In the genomic region with DNA sequence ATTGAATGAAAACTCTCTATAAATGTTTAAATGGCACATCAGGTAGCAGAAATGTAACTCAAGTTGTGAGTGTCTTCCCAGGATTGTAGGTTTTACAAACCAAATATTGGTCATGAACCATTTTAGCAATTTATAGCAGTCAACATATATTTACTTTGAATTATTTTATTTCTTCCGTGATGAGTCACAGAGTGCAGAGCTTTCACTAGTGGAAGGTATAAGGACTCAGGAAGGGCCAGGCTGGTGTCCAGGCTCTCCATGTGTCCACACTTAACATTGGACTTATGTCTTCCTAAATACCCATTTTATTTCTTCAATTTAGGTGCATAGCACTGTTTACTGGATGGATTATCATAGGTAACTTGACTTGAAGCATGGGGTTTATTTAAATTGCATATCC, we compare ENCODE assay signal across 9 cellular contexts.
"Had no signal": no experiment of that assay in that cellular context is flagged by ENCODE, and none has a peak within 500 bp of the region (broad histone marks: within the 10 kb centered on the region; RNA-seq: fewer than 3 reads in every experiment).

No MANE protein-coding gene starts in this region.

- ATAC-seq: GM23338, HCT116 had no signal

- H3K27ac ChIP-seq: GM23248 had no signal

- H3K4me3 ChIP-seq: GM23248, GM23338, HAP-1 had no signal

- DNase-seq: GM23248, GOT3, H7, H9, HCEC 1CT, HFFc6 had no signal

- H3K9ac ChIP-seq: GM23248 had no signal

- H3K4me2 ChIP-seq: GM23338 had no signal

- H3K36me3 ChIP-seq: HAP-1 had no signal

- H3K9me3 ChIP-seq: HAP-1 had no signal

- H2AFZ ChIP-seq: GM23248, GM23338 had no signal
